1 cellular context compared by ENCODE assay signal in genomic region chr3:183123891-183124290, GRCh38.
TF ChIP-seq lines count a peak whose summit lies in the region.

No MANE protein-coding gene starts in this region.

TF ChIP-seq in IMR-90, 13 proteins besides CTCF, POLR2A, EP300 and RAD21 (continued from another document):
- TF ChIP-seq ELK1 (IDR thresholded peaks at IDR 0.05; ENCODE audit: borderline replicate concordance, low read depth, low read length) (no peak), NFE2L2 (IDR thresholded peaks at IDR 0.05; ENCODE audit: low read depth, low read length) (no peak), CHD1 (IDR thresholded peaks at IDR 0.05; ENCODE audit: low read depth, low read length) (no peak), BHLHE40 (IDR thresholded peaks at IDR 0.05; ENCODE audit: low read depth, low read length) (no peak)
TF ChIP-seq in IMR-90: peak in this region for 0.
